ENCODE assay signal across 20 cellular contexts in genomic region chr2:109526442-109526970, GRCh38.
"Had no signal": no experiment of that assay in that cellular context is flagged by ENCODE, and none has a peak within 500 bp of the region (broad histone marks: within the 10 kb centered on the region; RNA-seq: fewer than 3 reads in every experiment).

No MANE protein-coding gene starts in this region.

- H3K4me3 ChIP-seq: esophagus muscularis mucosa, gastrocnemius medialis, heart right ventricle, left ventricle myocardium inferior, lung, right atrium auricular region, testis, tibial nerve had no signal

- H3K27ac ChIP-seq: epithelial cell of prostate, esophagus muscularis mucosa, gastrocnemius medialis, heart right ventricle, left ventricle myocardium inferior, neutrophil, right atrium auricular region, testis, tibial nerve had no signal

- H3K27ac Mint-ChIP-seq: naive B cell; nephron; stimulated activated naive B cell treated with anti-CD40 and anti-IgM and Interleukin-4, amounts not matched to agents 10 μg/mL and 1 μg/mL and 100 μg/mL, for 72 hours had no signal

- H3K4me1 Mint-ChIP-seq: central memory CD8-positive, alpha-beta T cell; naive B cell; stimulated activated naive CD8-positive, alpha-beta T cell treated with anti-CD3 and anti-CD28 coated beads, Interleukin-15, amount 100 ng/mL, for 72 hours had no signal

- H3K36me3 ChIP-seq: esophagus muscularis mucosa, gastrocnemius medialis, heart right ventricle, left ventricle myocardium inferior, neutrophil, right atrium auricular region, tibial nerve had no signal

- H3K36me3 Mint-ChIP-seq: naive B cell; stimulated activated naive B cell treated with anti-CD40 and anti-IgM and Interleukin-4, amounts not matched to agents 10 μg/mL and 1 μg/mL and 100 μg/mL, for 72 hours had no signal

- DNase-seq: effector memory CD4-positive, alpha-beta T cell; heart right ventricle; left ventricle myocardium inferior; mesenchymal stem cell; naive B cell; stimulated activated CD4-positive, alpha-beta T cell treated with anti-CD3 and anti-CD28 coated beads, Interleukin-15, amount 100 ng/mL, for 24 hours; stimulated activated CD4-positive, alpha-beta T cell treated with anti-CD3 and anti-CD28 coated beads, Interleukin-2, amount 100 ng/mL, for 24 hours; stimulated activated CD4-positive, alpha-beta T cell treated with anti-CD3 and anti-CD28 coated beads, Interleukin-4, amount 100 ng/mL, for 4 hours; stimulated activated naive B cell treated with anti-CD40 and anti-IgM and Interleukin-4, amounts not matched to agents 10 μg/mL and 1 μg/mL and 100 μg/mL, for 72 hours; stimulated activated naive CD8-positive, alpha-beta T cell treated with anti-CD3 and anti-CD28 coated beads, Interleukin-15, amount 100 ng/mL, for 72 hours; testis had no signal

- H3K4me3 Mint-ChIP-seq: central memory CD8-positive, alpha-beta T cell; naive B cell; nephron; stimulated activated naive B cell treated with anti-CD40 and anti-IgM and Interleukin-4, amounts not matched to agents 10 μg/mL and 1 μg/mL and 100 μg/mL, for 72 hours; stimulated activated naive CD8-positive, alpha-beta T cell treated with anti-CD3 and anti-CD28 coated beads, Interleukin-15, amount 100 ng/mL, for 72 hours had no signal

- H3K9me3 ChIP-seq: esophagus muscularis mucosa, gastrocnemius medialis, heart right ventricle, left ventricle myocardium inferior, neutrophil, right atrium auricular region, testis, tibial nerve had no signal

- ATAC-seq: gastrocnemius medialis; heart right ventricle; stimulated activated naive B cell treated with anti-CD40 and anti-IgM and Interleukin-4, amounts not matched to agents 10 μg/mL and 1 μg/mL and 100 μg/mL, for 72 hours; stimulated activated naive CD8-positive, alpha-beta T cell treated with anti-CD3 and anti-CD28 coated beads, Interleukin-15, amount 100 ng/mL, for 72 hours had no signal

- H3K27me3 ChIP-seq: gastrocnemius medialis, neutrophil, right atrium auricular region, testis, tibial nerve had no signal

- H3K9me3 Mint-ChIP-seq: central memory CD8-positive, alpha-beta T cell; naive B cell; nephron; stimulated activated naive B cell treated with anti-CD40 and anti-IgM and Interleukin-4, amounts not matched to agents 10 μg/mL and 1 μg/mL and 100 μg/mL, for 72 hours; stimulated activated naive CD8-positive, alpha-beta T cell treated with anti-CD3 and anti-CD28 coated beads, Interleukin-15, amount 100 ng/mL, for 72 hours had no signal

- H3K4me1 ChIP-seq: gastrocnemius medialis, right atrium auricular region, testis had no signal
